ENCODE assay signal across 8 cellular contexts in genomic region chr15:45522931-45523331, GRCh38. TPM values are rescaled to one million over a fixed set of nuclear protein-coding genes. Genes with fewer than 3 reads are reported as not detected.
DNase-seq lines count a peak whose midpoint lies in the region; ATAC-seq and TF ChIP-seq lines count a peak whose summit lies in the region.

No MANE protein-coding gene starts in this region.

- no peaks in the 10 kb centered on the region for H3K79me2 ChIP-seq in DND-41 (ENCODE audit: insufficient read depth, low read length)

- H3K9ac ChIP-seq in DND-41 (ENCODE audit: low read depth, low read length) (peak overlapping the region; percentile 50; the same call in 1 of the 2 replicates), IMR-90 (ENCODE audit: low read depth, low read length) (peak overlapping the region; percentile 66)

- H2BK15ac ChIP-seq in IMR-90 (ENCODE audit: low read depth, low read length): peak overlapping the region; percentile 1; the same call in 1 of the 3 replicates

- H3K4me2 ChIP-seq in DND-41 (ENCODE audit: insufficient read depth, low read length) (peak overlapping the region; percentile 87), IMR-90 (ENCODE audit: low read depth, low read length) (peak overlapping the region; percentile 86)

- BruUV-seq in IMR-90 (replicated peaks; lab: Mats Ljungman, UMichigan): no TSS peak

- POLR2A ChIA-PET in IMR-90 (lab: Charles Lee; ENCODE audit: unreplicated experiment): no interaction called here

- H3K4me3 ChIP-seq in DND-41 (ENCODE audit: low read depth in 1 of 2, low read length in 2 of 2): peak overlapping the region in 1 of 2 experiments; percentile 57; a peak in 3 of 4 replicates
- H3K4me3 ChIP-seq in IMR-90 (ENCODE audit: insufficient read depth, low read depth, low read length): peak overlapping the region; percentile 83
- peak overlapping the region; percentile 70 for H3K4me3 ChIP-seq in astrocyte of the spinal cord (ENCODE audit: low read depth, low read length)

- peak overlapping the region; percentile 30 for H3K18ac ChIP-seq in IMR-90 (ENCODE audit: low read depth, low read length)

- peaks cover 31% of the 10 kb centered on the region for H3K4me1 Mint-ChIP-seq in stimulated activated effector memory CD8-positive, alpha-beta T cell treated with anti-CD3 and anti-CD28 coated beads, Interleukin-12 subunit alpha, Interleukin-12 subunit beta, amount 100 ng/mL, for 72 hours

- peak overlapping the region; percentile 36; the same call in 1 of the 2 replicates for H3K56ac ChIP-seq in IMR-90 (ENCODE audit: extremely low read depth, insufficient read depth, low read length)

- CTCF ChIA-PET in IMR-90 (lab: Yijun Ruan, JAX): no interaction called here

- H2AFZ ChIP-seq in DND-41 (ENCODE audit: low read depth, low read length) (peak overlapping the region; percentile 53; the same call in 1 of the 2 replicates), IMR-90 (replicated peaks; ENCODE audit: low read length, poor library complexity) (peak overlapping the region; percentile 91)

- H3K23ac ChIP-seq in IMR-90 (ENCODE audit: low read depth, low read length): no peak overlapping the region

- H3K36me3 Mint-ChIP-seq in stimulated activated effector memory CD8-positive, alpha-beta T cell treated with anti-CD3 and anti-CD28 coated beads, Interleukin-12 subunit alpha, Interleukin-12 subunit beta, amount 100 ng/mL, for 72 hours: no peaks in the 10 kb centered on the region

- peak overlapping the region; percentile 85 for H2AK9ac ChIP-seq in IMR-90 (replicated peaks; ENCODE audit: low read depth, low read length, poor library complexity)

- H3K9me3 ChIP-seq in DND-41 (ENCODE audit: insufficient read depth, low read length, severe bottlenecking): no peaks in the 10 kb centered on the region
- H3K9me3 ChIP-seq in IMR-90 (ENCODE audit: control insufficient read depth, insufficient read depth, low read length): no peaks in the 10 kb centered on the region

- no peaks in the 10 kb centered on the region for H4K20me1 ChIP-seq in DND-41 (ENCODE audit: insufficient read depth, low read length)
- no peaks in the 10 kb centered on the region for H4K20me1 ChIP-seq in IMR-90 (ENCODE audit: insufficient read depth, low read length)

- H2BK120ac ChIP-seq in IMR-90 (ENCODE audit: low read depth, low read length): peak overlapping the region; percentile 45; the same call in 1 of the 2 replicates

- in situ Hi-C loops in IMR-90 (cut with MboI; ENCODE audit: low sequenced_read_pairs): no loop called here
- in situ Hi-C loops in astrocyte of the spinal cord (cut with HindIII; ENCODE audit: low sequenced_read_pairs): no loop called here

- no peaks in the 10 kb centered on the region for H3K9me1 ChIP-seq in IMR-90 (ENCODE audit: insufficient read depth, low read length)

- no peak for TF ChIP-seq CTCF in DND-41 (IDR thresholded peaks at IDR 0.05; ENCODE audit: borderline replicate concordance, extremely low read depth, low read length, poor library complexity, severe bottlenecking)
- TF ChIP-seq CTCF in IMR-90 (conservative IDR thresholded peaks at IDR 0.05; ENCODE audit: low read depth, low read length): no peak
- TF ChIP-seq CTCF in astrocyte of the spinal cord (IDR thresholded peaks at IDR 0.05; ENCODE audit: low read depth, low read length): no peak

- H3K9me3 Mint-ChIP-seq in stimulated activated effector memory CD8-positive, alpha-beta T cell treated with anti-CD3 and anti-CD28 coated beads, Interleukin-12 subunit alpha, Interleukin-12 subunit beta, amount 100 ng/mL, for 72 hours: no peaks in the 10 kb centered on the region

- peak overlapping the region; percentile 2 for H3K4ac ChIP-seq in IMR-90 (ENCODE audit: low read depth, low read length)

- H3K27me3 ChIP-seq in DND-41 (ENCODE audit: insufficient read depth, low read length, poor library complexity) (peaks cover 37% of the 10 kb centered on the region), IMR-90 (ENCODE audit: control insufficient read depth, insufficient read depth, low read length) (no peaks in the 10 kb centered on the region)

- TF ChIP-seq RAD21 in IMR-90 (IDR thresholded peaks at IDR 0.05; ENCODE audit: low read length): no peak

- DNase-seq in DND-41 (no peak), IMR-90 (peak; percentile 25), astrocyte of the spinal cord (ENCODE audit: low read depth, low spot score) (peak; percentile 41), iris pigment epithelial cell (ENCODE audit: low read depth) (peak; percentile 54), AG08395 (ENCODE audit: low spot score) (no peak)
- no peak for DNase-seq in stimulated activated effector memory CD8-positive, alpha-beta T cell treated with anti-CD3 and anti-CD28 coated beads, Interleukin-12 subunit alpha, Interleukin-12 subunit beta, amount 100 ng/mL, for 72 hours (ENCODE audit: low spot score in 2 of 2)

- no peak overlapping the region for H2BK5ac ChIP-seq in IMR-90 (ENCODE audit: low read depth, low read length, poor library complexity, severe bottlenecking)

- peak overlapping the region; percentile 61 for H4K5ac ChIP-seq in IMR-90 (ENCODE audit: low read depth, low read length)

- H3K4me3 Mint-ChIP-seq in stimulated activated effector memory CD8-positive, alpha-beta T cell treated with anti-CD3 and anti-CD28 coated beads, Interleukin-12 subunit alpha, Interleukin-12 subunit beta, amount 100 ng/mL, for 72 hours: peak overlapping the region; percentile 82

- H3K4me1 ChIP-seq in DND-41 (ENCODE audit: insufficient read depth, low read length): peaks cover 15% of the 10 kb centered on the region
- no peaks in the 10 kb centered on the region for H3K4me1 ChIP-seq in IMR-90 (ENCODE audit: control insufficient read depth, insufficient read depth, low read length)

- H2AK5ac ChIP-seq in IMR-90 (ENCODE audit: low read depth, low read length): no peak overlapping the region

- WGBS in IMR-90 (ENCODE audit: extremely low coverage in 2 of 2, insufficient read length in 1 of 2), 2 experiments: 3% methylated on average over 8 of the region's 18 CpGs; no CpG with 5 or more reads in 1 of the 2 experiments

- TF ChIP-seq POLR2A in IMR-90 (IDR thresholded peaks at IDR 0.05; ENCODE audit: low read depth, low read length): no peak

- H4K91ac ChIP-seq in IMR-90 (ENCODE audit: insufficient read depth, low read depth, low read length): peak overlapping the region; percentile 18

- peak overlapping the region; percentile 3; the same call in 1 of the 2 replicates for H3K14ac ChIP-seq in IMR-90 (replicated peaks; ENCODE audit: low read depth, low read length)

- no peak overlapping the region for H3K27ac ChIP-seq in DND-41 (ENCODE audit: low read length)
- peak overlapping the region; percentile 13 for H3K27ac ChIP-seq in IMR-90 (ENCODE audit: insufficient read depth, low read length)

- dilution Hi-C loops in IMR-90 (cut with HindIII; ENCODE audit: low sequenced_read_pairs, unreplicated experiment): no loop called here

- H3K79me1 ChIP-seq in IMR-90 (ENCODE audit: low read depth in 1 of 2, low read length in 2 of 2): peaks cover 0 to 4% of the 10 kb centered on the region in 2 experiments; a peak in 2 of 4 replicates

- ATAC-seq in DND-41 (ENCODE audit: insufficient read depth, low read depth) (no peak), IMR-90 (ENCODE audit: low read depth) (no peak; the same call in 1 of the 2 replicates), HG02759 (IDR thresholded peaks at IDR 0.05; ENCODE audit: unreplicated experiment) (no peak), HG02610 (IDR thresholded peaks at IDR 0.05; ENCODE audit: unreplicated experiment) (no peak)
- no peak for ATAC-seq in stimulated activated effector memory CD8-positive, alpha-beta T cell treated with anti-CD3 and anti-CD28 coated beads, Interleukin-12 subunit alpha, Interleukin-12 subunit beta, amount 100 ng/mL, for 72 hours

- intact Hi-C loops in IMR-90 (cut with micrococcal nuclease): loop anchor here (2.0 to 5.0 kb wide), 2 partner anchors 64 to 89 kb away; partner anchors contain the start of gene BLOC1S6

- no peak overlapping the region for H2BK20ac ChIP-seq in IMR-90 (ENCODE audit: low read depth, low read length)

- H4K8ac ChIP-seq in IMR-90 (ENCODE audit: low read depth in 2 of 2, low read length in 2 of 2): peak overlapping the region; percentile 53 to 74

- H3K27ac Mint-ChIP-seq in stimulated activated effector memory CD8-positive, alpha-beta T cell treated with anti-CD3 and anti-CD28 coated beads, Interleukin-12 subunit alpha, Interleukin-12 subunit beta, amount 100 ng/mL, for 72 hours: no peak overlapping the region

- H3K36me3 ChIP-seq in DND-41 (ENCODE audit: insufficient read depth, low read length) (no peaks in the 10 kb centered on the region), IMR-90 (ENCODE audit: control insufficient read depth, insufficient read depth, low read length) (no peaks in the 10 kb centered on the region)

TF ChIP-seq in IMR-90, 13 proteins besides CTCF, POLR2A, EP300 and RAD21:
- TF ChIP-seq MAFK (IDR thresholded peaks at IDR 0.05; ENCODE audit: low read depth, low read length) (0 out of 2 replicates have a peak, but pooled peaks have one; percentile 15), MXI1 (IDR thresholded peaks at IDR 0.05; ENCODE audit: borderline replicate concordance, low read depth, low read length) (no peak)

RNA-seq across cellular contexts. Expression of gene SLC30A4, which starts 0.4 kb away (rescaled TPM):
- 5.6 and 7.5 TPM in 2 replicates for total RNA-seq in IMR-90 (2012; rRNA removed)
- polyA plus RNA-seq in IMR-90 (2012; rRNA removed): 2.0 and 2.1 TPM in 2 replicates
- 1.2 and 1.9 TPM in 2 replicates for polyA plus RNA-seq in IMR-90 (2012; cell fraction: cytosol; rRNA removed)
- polyA plus RNA-seq in IMR-90 (2012; cell fraction: nucleus; rRNA removed; ENCODE audit: low replicate concordance): 0.55 and 2.0 TPM in 2 replicates

Comparison
In these comparisons a context has a peak if more than half of its experiments do, and no peak if none do; other contexts are left out.
1. DNase-seq: peak in IMR-90 (single experiment), astrocyte of the spinal cord (single experiment) and iris pigment epithelial cell (single experiment); none in DND-41 (single experiment), stimulated activated effector memory CD8-positive, alpha-beta T cell treated with anti-CD3 and anti-CD28 coated beads, Interleukin-12 subunit alpha, Interleukin-12 subunit beta, amount 100 ng/mL, for 72 hours (0 of 2) and AG08395 (single experiment).